In the genomic region with DNA sequence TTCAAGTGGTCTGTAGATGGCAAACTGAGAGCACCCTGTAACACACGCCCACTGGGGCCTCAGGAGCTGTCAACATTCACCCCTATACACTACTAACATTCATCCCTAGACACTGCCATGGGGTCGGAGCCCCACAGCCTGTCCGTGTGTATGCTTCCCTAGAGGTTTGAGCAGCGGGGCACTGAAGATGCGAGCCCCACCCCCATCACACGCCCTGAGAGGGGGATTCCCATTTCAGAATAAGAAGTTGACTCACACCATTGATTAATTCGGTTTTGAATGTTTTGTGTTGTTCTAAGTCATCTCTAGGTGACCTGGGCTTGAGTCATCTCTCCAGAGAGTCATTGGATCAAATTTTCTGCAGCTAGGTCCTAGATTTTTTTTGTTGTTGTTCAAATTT, we compare ENCODE assay signal across 10 cellular contexts. TPM values are rescaled to one million over a fixed set of nuclear protein-coding genes. Genes with fewer than 3 reads are reported as not detected.
DNase-seq lines count a peak whose midpoint lies in the region; ATAC-seq and TF ChIP-seq lines count a peak whose summit lies in the region.
"Had no signal": no experiment of that assay in that cellular context is flagged by ENCODE, and none has a peak within 500 bp of the region (broad histone marks: within the 10 kb centered on the region; RNA-seq: fewer than 3 reads in every experiment).

No MANE protein-coding gene starts in this region.

- no peak for ATAC-seq in left lobe of liver

- no peak for TF ChIP-seq POLR2A in testis (IDR thresholded peaks at IDR 0.05)

- no peaks in the 10 kb centered on the region for H3K36me3 Mint-ChIP-seq in activated naive CD4-positive, alpha-beta T cell treated with anti-CD3 and anti-CD28 coated beads, Interleukin-2, amount 10 ng/mL, durations not matched to agents 7 days and 5 days
- H3K36me3 Mint-ChIP-seq in mesothelial cell of epicardium: no peaks in the 10 kb centered on the region

- no peaks in the 10 kb centered on the region for H3K27me3 ChIP-seq in testis

- WGBS in testis, 2 donors: 71 to 79% methylated on average over 7 of the region's 7 CpGs

- H3K4me3 ChIP-seq in fibroblast of mammary gland (ENCODE audit: control insufficient read depth, low read depth, low read length) (no peak overlapping the region), testis (peak overlapping the region; percentile 25 to 43)

- no peak overlapping the region for H3K4me3 Mint-ChIP-seq in activated naive CD4-positive, alpha-beta T cell treated with anti-CD3 and anti-CD28 coated beads, Interleukin-2, amount 10 ng/mL, durations not matched to agents 7 days and 5 days
- no peak overlapping the region for H3K4me3 Mint-ChIP-seq in mesothelial cell of epicardium
- H3K4me3 Mint-ChIP-seq: neural crest cell had no signal

- CTCF ChIA-PET in activated naive CD4-positive, alpha-beta T cell treated with anti-CD3 and anti-CD28 coated beads, Interleukin-2, amount 10 ng/mL, durations not matched to agents 7 days and 5 days (lab: Charles Lee): interaction anchor here (0.7 kb wide), 1 partner anchor 150 kb away, joined by 3 read pairs; no protein-coding TSS in a partner anchor

- no peaks in the 10 kb centered on the region for H3K4me1 ChIP-seq in testis

- peaks cover 2% of the 10 kb centered on the region for H3K9me3 Mint-ChIP-seq in activated naive CD4-positive, alpha-beta T cell treated with anti-CD3 and anti-CD28 coated beads, Interleukin-2, amount 10 ng/mL, durations not matched to agents 7 days and 5 days
- H3K9me3 Mint-ChIP-seq in mesothelial cell of epicardium: no peaks in the 10 kb centered on the region

- intact Hi-C loops in testis (cut with DNase I; ENCODE audit: low total_unique reads): no loop called here

- H3K27ac Mint-ChIP-seq in activated naive CD4-positive, alpha-beta T cell treated with anti-CD3 and anti-CD28 coated beads, Interleukin-2, amount 10 ng/mL, durations not matched to agents 7 days and 5 days: no peak overlapping the region
- H3K27ac Mint-ChIP-seq in mesothelial cell of epicardium: no peak overlapping the region

- peak; percentile 67 for DNase-seq in activated naive CD4-positive, alpha-beta T cell treated with Interleukin-2 at 50 U/mL for 16 hours
- DNase-seq in activated naive CD4-positive, alpha-beta T cell treated with anti-CD3 and anti-CD28 coated beads, Interleukin-2, amount 10 ng/mL, durations not matched to agents 7 days and 5 days: no peak
- DNase-seq in T1000 (lab: John Stamatoyannopoulos, UW): peak; percentile 88
- DNase-seq in fibroblast of mammary gland (ENCODE audit: low read depth): peak; percentile 97
- DNase-seq in testis: no peak
- no peak for DNase-seq in mesothelial cell of epicardium (ENCODE audit: low spot score in 2 of 2, unreplicated experiment in 2 of 2)
- no peak for DNase-seq in left lobe of liver (ENCODE audit: low spot score)
- no peak for DNase-seq in NCI-H1417 (lab: John Stamatoyannopoulos, UW)
- DNase-seq: effector CD8-positive, alpha-beta T cell had no signal

- H3K27ac ChIP-seq in testis: no peak overlapping the region

- TF ChIP-seq CTCF in fibroblast of mammary gland (conservative IDR thresholded peaks at IDR 0.05; ENCODE audit: control insufficient read depth, insufficient read depth, low read depth, low read length) (no peak), testis (IDR thresholded peaks at IDR 0.05) (no peak), mesothelial cell of epicardium (IDR thresholded peaks at IDR 0.05; ENCODE audit: unreplicated experiment) (no peak)

- no peaks in the 10 kb centered on the region for H3K36me3 ChIP-seq in testis (ENCODE audit: low read depth, missing control alignments)

- H3K9me3 ChIP-seq in testis: no peaks in the 10 kb centered on the region

- peaks cover 19% of the 10 kb centered on the region for H3K4me1 Mint-ChIP-seq in activated naive CD4-positive, alpha-beta T cell treated with anti-CD3 and anti-CD28 coated beads, Interleukin-2, amount 10 ng/mL, durations not matched to agents 7 days and 5 days
- peaks cover 36% of the 10 kb centered on the region for H3K4me1 Mint-ChIP-seq in mesothelial cell of epicardium

- no peaks in the 10 kb centered on the region for H3K27me3 Mint-ChIP-seq in activated naive CD4-positive, alpha-beta T cell treated with anti-CD3 and anti-CD28 coated beads, Interleukin-2, amount 10 ng/mL, durations not matched to agents 7 days and 5 days
- no peaks in the 10 kb centered on the region for H3K27me3 Mint-ChIP-seq in mesothelial cell of epicardium (ENCODE audit: low read depth)

RNA-seq across cellular contexts. Expression of a gene that starts 37.3 kb away (rescaled TPM):
- total RNA-seq in testis: 10 to 100 TPM; 53.7 to 73.1 TPM
- 38.3 TPM for polyA plus RNA-seq in testis (ENCODE audit: insufficient read depth, low read depth, low replicate concordance)
- 36.6 to 42.4 TPM (median 37.6 TPM) in 3 replicates for total RNA-seq in mesothelial cell of epicardium
- total RNA-seq in left lobe of liver: 4.3 TPM

RNA-seq across cellular contexts. Expression of a gene that starts 52.3 kb away (rescaled TPM):
- total RNA-seq in testis: 1 to 10 TPM in 1 of 2 donors, under 1 TPM in 1; 0.55 to 9.5 TPM
- 26.0 TPM for polyA plus RNA-seq in testis (ENCODE audit: insufficient read depth, low read depth, low replicate concordance)
- not detected in 3 replicates for total RNA-seq in mesothelial cell of epicardium
- not detected for total RNA-seq in left lobe of liver
- total RNA-seq: neural crest cell had no signal

Comparison
In these comparisons a context has a peak if more than half of its experiments do, and no peak if none do; other contexts are left out.
1. DNase-seq: peak in activated naive CD4-positive, alpha-beta T cell treated with Interleukin-2 at 50 U/mL for 16 hours (single experiment), T1000 (single experiment) and fibroblast of mammary gland (single experiment); none in activated naive CD4-positive, alpha-beta T cell treated with anti-CD3 and anti-CD28 coated beads, Interleukin-2, amount 10 ng/mL, durations not matched to agents 7 days and 5 days (single experiment), testis (single experiment), mesothelial cell of epicardium (0 of 2), left lobe of liver (single experiment) and NCI-H1417 (0 of 3).